In genomic region chr9:107489687-107490605, GRCh38 we compare ENCODE assay signal across 8 cellular contexts. TPM values are rescaled to one million over a fixed set of nuclear protein-coding genes. Genes with fewer than 3 reads are reported as not detected.
DNase-seq lines count a peak whose midpoint lies in the region; ATAC-seq, FAIRE-seq and TF ChIP-seq lines count a peak whose summit lies in the region.

Gene KLF4, minus strand, starts transcription at chr9:107489769. Its CDS starts 597 bp downstream, at chr9:107489172.

- H3K4me3 Mint-ChIP-seq in activated CD4-positive, alpha-beta T cell treated with anti-CD3 and anti-CD28 coated beads, Interleukin-2, amount 10 ng/mL, durations not matched to agents 7 days and 5 days: peak within 1 kb of the TSS; percentile 51

- H3K36me3 ChIP-seq in HepG2 (replicated peaks in 1 of 2; ENCODE audit: control insufficient read depth in 1 of 2, insufficient read depth in 2 of 2, low read length in 2 of 2): no peaks in the 10 kb centered on the region

- H3K79me2 ChIP-seq in HepG2 (ENCODE audit: insufficient read depth, low read length): no peaks in the 10 kb centered on the region

- H3K27ac ChIP-seq in HepG2 (ENCODE audit: extremely low read length, insufficient read depth, low read length): no peak within 1 kb of the TSS

- BruUV-seq in HepG2 (replicated peaks; lab: Mats Ljungman, UMichigan): no TSS peak

- TF ChIP-seq EP300 in HepG2 (IDR thresholded peaks at IDR 0.05; ENCODE audit: low read depth in 2 of 2, low read length in 2 of 2) (no peak), HepG2 (CRISPR knock-in tag; IDR thresholded peaks at IDR 0.05; ENCODE audit: borderline replicate concordance) (no peak)

- ATAC-seq in GM18868 (IDR thresholded peaks at IDR 0.05; ENCODE audit: unreplicated experiment) (peak; percentile 74), HG03135 (IDR thresholded peaks at IDR 0.05; ENCODE audit: unreplicated experiment) (peak; percentile 64), HepG2 (peak; percentile 82)

- H3K27me3 Mint-ChIP-seq in activated CD4-positive, alpha-beta T cell treated with anti-CD3 and anti-CD28 coated beads, Interleukin-2, amount 10 ng/mL, durations not matched to agents 7 days and 5 days: peaks cover 62% of the 10 kb centered on the region

- H3K4me2 ChIP-seq in HepG2 (ENCODE audit: low read depth, low read length): peak within 1 kb of the TSS; percentile 65

- no peak for TF ChIP-seq POLR2A in HepG2 (IDR thresholded peaks at IDR 0.05; ENCODE audit: insufficient read depth in 1 of 2, low read depth in 2 of 2, low read length in 2 of 2)

- POLR2A ChIA-PET in activated CD4-positive, alpha-beta T cell treated with anti-CD3 and anti-CD28 coated beads, Interleukin-2, amount 10 ng/mL, durations not matched to agents 7 days and 5 days (lab: Charles Lee): no interaction called here
- POLR2A ChIA-PET in HepG2 (lab: Yijun Ruan, JAX): interaction anchor here (0.8 to 1.1 kb wide), 3 partner anchors 14 to 262 kb away, joined by 3 to 6 read pairs (median 3); no protein-coding TSS in a partner anchor

- intact Hi-C loops in HepG2 (cut with micrococcal nuclease; ENCODE audit: unreplicated experiment): loop anchor here (2.0 to 10.0 kb wide), 3 partner anchors 15 to 925 kb away; no protein-coding TSS in a partner anchor

- H4K20me1 ChIP-seq in HepG2 (ENCODE audit: insufficient read depth, low read length): no peaks in the 10 kb centered on the region

- no peaks in the 10 kb centered on the region for H3K9me3 ChIP-seq in HepG2 (ENCODE audit: low read length)

- no peak for FAIRE-seq in HepG2 (lab: Jason Lieb, UNC)

- H3K27me3 ChIP-seq in HepG2 (ENCODE audit: control insufficient read depth in 1 of 2, insufficient read depth in 2 of 2, low read length in 2 of 2): peaks cover 0 to 49% of the 10 kb centered on the region in 2 experiments; a peak in 3 of 5 replicates

- WGBS in HepG2 (ENCODE audit: low lambda C conversion rate): 11% methylated on average over 29 of the region's 101 CpGs

- peak within 1 kb of the TSS; percentile 52; the same call in 1 of the 2 replicates for H3K9ac ChIP-seq in HepG2 (ENCODE audit: insufficient read depth, low read depth, low read length)

- no peak within 1 kb of the TSS for H2AFZ ChIP-seq in HepG2 (ENCODE audit: low read length)

- no peaks in the 10 kb centered on the region for H3K9me3 Mint-ChIP-seq in activated CD4-positive, alpha-beta T cell treated with anti-CD3 and anti-CD28 coated beads, Interleukin-2, amount 10 ng/mL, durations not matched to agents 7 days and 5 days

- CTCF ChIA-PET in activated CD4-positive, alpha-beta T cell treated with anti-CD3 and anti-CD28 coated beads, Interleukin-2, amount 10 ng/mL, durations not matched to agents 7 days and 5 days (lab: Charles Lee): no interaction called here
- CTCF ChIA-PET in HepG2 (lab: Yijun Ruan, JAX; ENCODE audit: low intra/inter-chr PET ratio, low total read pairs): no interaction called here

- peak within 1 kb of the TSS; percentile 40 to 64 (median 49); a peak in 5 of 6 replicates for H3K4me3 ChIP-seq in HepG2 (replicated peaks in 1 of 3; ENCODE audit: insufficient read depth in 1 of 3, low read depth in 2 of 3, low read length in 3 of 3)

- H3K4me1 Mint-ChIP-seq in activated CD4-positive, alpha-beta T cell treated with anti-CD3 and anti-CD28 coated beads, Interleukin-2, amount 10 ng/mL, durations not matched to agents 7 days and 5 days: peaks cover 18% of the 10 kb centered on the region

- H3K4me1 ChIP-seq in HepG2 (ENCODE audit: insufficient read depth, low read length): peaks cover 16% of the 10 kb centered on the region

- no peak for TF ChIP-seq CTCF in HepG2 (CRISPR knock-in tag; IDR thresholded peaks at IDR 0.05)

- no peak for TF ChIP-seq RAD21 in HepG2 (CRISPR knock-in tag; IDR thresholded peaks at IDR 0.05)

- no peaks in the 10 kb centered on the region for H3K36me3 Mint-ChIP-seq in activated CD4-positive, alpha-beta T cell treated with anti-CD3 and anti-CD28 coated beads, Interleukin-2, amount 10 ng/mL, durations not matched to agents 7 days and 5 days (ENCODE audit: low read depth)

- H3K27ac Mint-ChIP-seq in activated CD4-positive, alpha-beta T cell treated with anti-CD3 and anti-CD28 coated beads, Interleukin-2, amount 10 ng/mL, durations not matched to agents 7 days and 5 days: peak within 1 kb of the TSS; percentile 33

- peak; percentile 92 for DNase-seq in 8988T
- peak; percentile 77 for DNase-seq in NCI-H345 treated with DMSO at 0.1 percent for 48 hours (lab: John Stamatoyannopoulos, UW; ENCODE audit: unreplicated experiment)
- peak; percentile 72 for DNase-seq in activated CD4-positive, alpha-beta T cell treated with anti-CD3 and anti-CD28 coated beads, Interleukin-2, amount 10 ng/mL, durations not matched to agents 7 days and 5 days
- DNase-seq in dermis microvascular lymphatic vessel endothelial cell (ENCODE audit: low read depth in 2 of 2): peak; percentile 73 to 96
- peak; percentile 62 for DNase-seq in HepG2 (ENCODE audit: low spot score)
- peak; percentile 38 to 51 for DNase-seq in stimulated activated CD4-positive, alpha-beta T cell treated with anti-CD3 and anti-CD28 coated beads, Interleukin-1b, Interleukin-23, amount 100 ng/mL, for 4 hours (ENCODE audit: low read depth in 2 of 2)

- in situ Hi-C loops in HepG2 (cut with HindIII; ENCODE audit: extremely low pct_ligation_motif_present, low pct_unique_long_range_greater_than_20kb): loop anchor here (25.0 kb wide), 2 partner anchors 1072 to 1322 kb away; no protein-coding TSS in a partner anchor

TF ChIP-seq in HepG2, 621 proteins besides CTCF, POLR2A, EP300 and RAD21 (continues in another document):
- TF ChIP-seq BHLHE40 (IDR thresholded peaks at IDR 0.05; ENCODE audit: low read length) (peak; percentile 22; the same call in 1 of the 2 replicates), TMF1 (CRISPR knock-in tag; IDR thresholded peaks at IDR 0.05; ENCODE audit: low read depth) (peak; percentile 39; the same call in 1 of the 2 replicates), RNF2 (conservative IDR thresholded peaks at IDR 0.05; ENCODE audit: low read depth) (0 out of 2 replicates have a peak, but pooled peaks have one; percentile 48), TFDP1 (CRISPR knock-in tag; IDR thresholded peaks at IDR 0.05; ENCODE audit: borderline replicate concordance) (peak; percentile 32; the same call in 1 of the 2 replicates), MTF2 (CRISPR knock-in tag; IDR thresholded peaks at IDR 0.05; ENCODE audit: borderline replicate concordance) (peak; percentile 42; the same call in 1 of the 2 replicates), HNRNPLL (IDR thresholded peaks at IDR 0.05; ENCODE audit: low read depth, low read length, poor library complexity, severe bottlenecking) (peak; percentile 44), ISX (CRISPR knock-in tag; conservative IDR thresholded peaks at IDR 0.05) (no peak), ZKSCAN5 (CRISPR knock-in tag; IDR thresholded peaks at IDR 0.05) (no peak), ZNF883 (CRISPR knock-in tag; IDR thresholded peaks at IDR 0.05; ENCODE audit: not compliant biosample characterization) (peak; percentile 40), PHF8 (CRISPR knock-in tag; IDR thresholded peaks at IDR 0.05) (peak; percentile 22; the same call in 1 of the 2 replicates), GABPB1 (CRISPR knock-in tag; IDR thresholded peaks at IDR 0.05) (peak; percentile 22; the same call in 1 of the 2 replicates)

RNA-seq across cellular contexts. Expression of gene KLF4, which starts in this region (rescaled TPM):
- under 1 TPM; 0.25 to 0.42 TPM for total RNA-seq in activated CD4-positive, alpha-beta T cell treated with anti-CD3 and anti-CD28 coated beads, Interleukin-2, amount 10 ng/mL, durations not matched to agents 7 days and 5 days
- 0.77 and 3.7 TPM in 2 replicates for total RNA-seq in dermis microvascular lymphatic vessel endothelial cell
- 0.20 TPM in 1 of 2 replicates, not detected in the other for total RNA-seq in HepG2 (2016; rRNA removed; fragmentation: Illumina TruSeq; extraction: Trizol)
- total RNA-seq in HepG2 (2016; cell fraction: cytosol; rRNA removed; fragmentation: Illumina TruSeq; extraction: Trizol; ENCODE audit: low read depth): not detected in 2 replicates
- 0.28 TPM in 1 of 2 replicates, not detected in the other for total RNA-seq in HepG2 (2016; cell fraction: insoluble cytoplasmic fraction; rRNA removed; fragmentation: Illumina TruSeq; extraction: Trizol)
- total RNA-seq in HepG2 (2016; cell fraction: membrane; rRNA removed; fragmentation: Illumina TruSeq; extraction: Trizol): 0.09 and 0.17 TPM in 2 replicates
- total RNA-seq in HepG2 (2016; cell fraction: nucleus; rRNA removed; fragmentation: Illumina TruSeq; extraction: Trizol): 0.40 and 0.88 TPM in 2 replicates
- polyA plus RNA-seq in HepG2 (2011; rRNA removed): 0.37 and 0.55 TPM in 2 replicates
- polyA plus RNA-seq in HepG2 (2011; cell fraction: cytosol; rRNA removed): 0.42 and 0.46 TPM in 2 replicates
- polyA plus RNA-seq in HepG2 (2011; cell fraction: nucleus; rRNA removed): 1.9 and 2.3 TPM in 2 replicates
- 0.13 and 1.5 TPM in 2 replicates for polyA plus RNA-seq in HepG2 (2012)
- not detected in 2 replicates for polyA plus RNA-seq in HepG2 (2016; cell fraction: cytosol; fragmentation: Illumina TruSeq; extraction: Trizol; ENCODE audit: low read depth)
- polyA plus RNA-seq in HepG2 (2016; cell fraction: insoluble cytoplasmic fraction; fragmentation: Illumina TruSeq; extraction: Trizol; ENCODE audit: low read depth): 0.11 TPM in 1 of 2 replicates, not detected in the other
- 0.07 and 0.26 TPM in 2 replicates for polyA plus RNA-seq in HepG2 (2016; cell fraction: membrane; fragmentation: Illumina TruSeq; extraction: Trizol; ENCODE audit: low read depth)
- 0.53 and 0.56 TPM in 2 replicates for polyA plus RNA-seq in HepG2 (2016; cell fraction: nucleus; fragmentation: Illumina TruSeq; extraction: Trizol; ENCODE audit: insufficient read depth, low read depth)
- polyA minus RNA-seq in HepG2 (2011; rRNA and poly(A)+ RNA removed; ENCODE audit: low replicate concordance): 0.56 and 10.8 TPM in 2 replicates
- 0.26 and 1.2 TPM in 2 replicates for polyA minus RNA-seq in HepG2 (2011; cell fraction: cytosol; rRNA and poly(A)+ RNA removed)
- 1.1 and 1.3 TPM in 2 replicates for polyA minus RNA-seq in HepG2 (2011; cell fraction: nucleus; rRNA and poly(A)+ RNA removed)

Comparison
In these comparisons a context has a peak if more than half of its experiments do, and no peak if none do; other contexts are left out.
1. Peak in DNase-seq in activated CD4-positive, alpha-beta T cell treated with anti-CD3 and anti-CD28 coated beads, Interleukin-2, amount 10 ng/mL, durations not matched to agents 7 days and 5 days; RNA of the gene not detected or under 1 TPM.